ENCODE assay signal across 1 cellular context in genomic region chr6:53725791-53726575, GRCh38.
A peak's percentile ranks its signal among the peaks of the same experiment; 100 is the strongest.
TF ChIP-seq lines count a peak whose summit lies in the region.

No MANE protein-coding gene starts in this region.

TF ChIP-seq in K562, 482 proteins besides CTCF, POLR2A, EP300 and RAD21 (continued from another document and continues in another):
- TF ChIP-seq REST (CRISPR knock-in tag; IDR thresholded peaks at IDR 0.05; ENCODE audit: low read depth) (no peak), GMEB1 (CRISPR knock-in tag; IDR thresholded peaks at IDR 0.05) (no peak), PCBP1 (IDR thresholded peaks at IDR 0.05; ENCODE audit: low read depth, low read length, poor library complexity, severe bottlenecking) (no peak), GABPB1 (CRISPR knock-in tag; IDR thresholded peaks at IDR 0.05) (no peak), NBN (IDR thresholded peaks at IDR 0.05; ENCODE audit: low read depth) (no peak), ZNF134 (CRISPR knock-in tag; conservative IDR thresholded peaks at IDR 0.05) (no peak), ZNF407 (IDR thresholded peaks at IDR 0.05; ENCODE audit: low read depth) (no peak), ZHX1 (conservative IDR thresholded peaks at IDR 0.05; ENCODE audit: low read length) (no peak), CXXC5 (CRISPR knock-in tag; IDR thresholded peaks at IDR 0.05) (peak; percentile 18; the same call in 1 of the 2 replicates), TEAD1 (CRISPR knock-in tag; IDR thresholded peaks at IDR 0.05) (no peak), MED1 (CRISPR knock-in tag; IDR thresholded peaks at IDR 0.05; ENCODE audit: borderline replicate concordance) (no peak), ZBTB33 (CRISPR knock-in tag; IDR thresholded peaks at IDR 0.05) (no peak), POLR2AphosphoS5 (IDR thresholded peaks at IDR 0.05; ENCODE audit: control insufficient read depth, insufficient read depth, low read depth, low read length) (no peak), ZNF384 (IDR thresholded peaks at IDR 0.05; ENCODE audit: low read depth, low read length) (peak; percentile 39; the same call in 1 of the 2 replicates), PBX2 (CRISPR knock-in tag; IDR thresholded peaks at IDR 0.05; ENCODE audit: low read depth) (no peak), PBX2 (tag; conservative IDR thresholded peaks at IDR 0.05; ENCODE audit: low read depth) (no peak), SMARCB1 (IDR thresholded peaks at IDR 0.05; ENCODE audit: insufficient read length, low read depth) (no peak), SIN3B (IDR thresholded peaks at IDR 0.05; ENCODE audit: low read depth) (no peak), GABPB2 (CRISPR knock-in tag; conservative IDR thresholded peaks at IDR 0.05) (no peak), SIN3A (IDR thresholded peaks at IDR 0.05; ENCODE audit: borderline replicate concordance in 2 of 2, control insufficient read depth in 1 of 2, low read depth in 2 of 2, low read length in 2 of 2) (no peak), KDM4B (IDR thresholded peaks at IDR 0.05; ENCODE audit: borderline replicate concordance in 2 of 2, low read depth in 1 of 2) (no peak), KDM2B (CRISPR knock-in tag; IDR thresholded peaks at IDR 0.05) (no peak), MCM5 (IDR thresholded peaks at IDR 0.05; ENCODE audit: low read depth) (no peak), HES1 (IDR thresholded peaks at IDR 0.05; ENCODE audit: low read depth) (no peak), YY1 (IDR thresholded peaks at IDR 0.05; ENCODE audit: borderline replicate concordance in 1 of 3, control insufficient read depth in 1 of 3, extremely low read depth in 1 of 3, insufficient read depth in 3 of 3, insufficient read length in 1 of 3, insufficient replicate concordance in 2 of 3, low read depth in 1 of 3, low read length in 2 of 3) (peak in 1 of 3 experiments; percentile 22), ZNF274 (IDR thresholded peaks at IDR 0.05; ENCODE audit: borderline replicate concordance, low read depth, low read length) (no peak), CBX1 (IDR thresholded peaks at IDR 0.05; ENCODE audit: low read depth) (no peak), U2AF1 (optimal IDR thresholded peaks at IDR 0.05; ENCODE audit: low read depth, low read length) (no peak), IRF9 (tag; IDR thresholded peaks at IDR 0.05) (no peak)
